In the genomic region with DNA sequence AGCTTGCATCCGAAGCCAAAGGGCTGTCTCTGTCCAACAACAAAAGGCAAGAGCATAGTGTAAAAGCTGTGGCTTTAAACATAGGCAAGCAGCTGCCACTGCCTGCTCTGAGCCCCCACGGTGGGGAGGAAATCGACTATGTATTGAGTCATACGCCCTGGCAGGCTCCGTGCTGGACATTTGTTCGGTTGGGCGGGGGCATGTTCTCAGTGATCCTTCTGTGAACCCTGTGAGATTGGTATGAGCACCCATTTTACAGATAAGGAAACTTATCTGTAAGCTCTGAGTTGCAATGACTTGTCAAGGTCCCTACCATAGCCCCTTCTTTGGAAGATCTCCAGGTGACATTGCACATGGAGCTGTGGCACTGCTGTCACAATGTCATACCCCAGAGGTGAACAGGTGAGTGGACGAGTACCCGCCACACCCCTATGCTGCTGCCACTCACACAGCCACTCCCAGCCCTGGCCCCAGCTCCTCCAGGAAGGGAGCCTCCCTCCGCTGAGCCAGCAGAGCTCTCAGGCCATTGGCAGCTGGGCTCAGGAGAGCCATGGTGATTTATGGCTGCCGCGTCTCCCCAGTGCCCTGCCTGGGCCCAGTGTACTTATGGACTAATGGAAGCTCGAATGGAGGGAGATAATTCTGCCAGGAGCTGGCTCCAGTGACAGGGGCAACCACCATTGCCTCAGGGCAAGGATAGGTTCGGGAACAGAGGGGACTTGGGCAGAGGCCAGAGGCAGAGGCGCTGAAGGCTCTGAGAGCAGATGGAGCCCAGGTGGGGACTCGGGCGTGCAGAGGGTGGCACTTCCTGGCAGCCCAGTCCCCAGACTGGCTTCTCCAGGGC, we compare ENCODE assay signal across 10 cellular contexts. TPM values are rescaled to one million over a fixed set of nuclear protein-coding genes. Genes with fewer than 3 reads are reported as not detected.
DNase-seq lines count a peak whose midpoint lies in the region; ATAC-seq and TF ChIP-seq lines count a peak whose summit lies in the region.
"Had no signal": no experiment of that assay in that cellular context is flagged by ENCODE, and none has a peak within 500 bp of the region (broad histone marks: within the 10 kb centered on the region; RNA-seq: fewer than 3 reads in every experiment).

No MANE protein-coding gene starts in this region.

- H4K20me1 ChIP-seq in fibroblast of lung (ENCODE audit: control insufficient read depth, extremely low read depth, insufficient read depth, low read length), result no peaks in the 10 kb centered on the region

- H3K4me2 ChIP-seq in fibroblast of lung (ENCODE audit: extremely low read depth, insufficient read depth, low read length), result peak overlapping the region; percentile 60

- H2AFZ ChIP-seq in fibroblast of lung (ENCODE audit: low read length), result no peak overlapping the region

- 12 to 45% methylated on average over 17 of the region's 17 CpGs for WGBS in sigmoid colon, 2 donors

- peak; percentile 67 for DNase-seq in H4 (ENCODE audit: low spot score)
- peak; percentile 97 for DNase-seq in NCI-H69 (lab: John Stamatoyannopoulos, UW)
- DNase-seq in fibroblast of lung (ENCODE audit: low read depth in 2 of 2), result peak; percentile 94 to 95
- DNase-seq in sigmoid colon, result peak; percentile 84
- no peak for DNase-seq in activated CD4-positive, alpha-beta T cell treated with anti-CD3 and anti-CD28 coated beads, Interleukin-2, amount 50 U/mL, for 1 hour
- DNase-seq in 8988T, result no peak
- DNase-seq in natural killer cell, result no peak
- DNase-seq: activated CD4-positive, alpha-beta T cell treated with anti-CD3 and anti-CD28 coated beads, Interleukin-2, amount 10 ng/mL, durations not matched to agents 24 days and 14 days; gastrocnemius medialis had no signal

- no peak for TF ChIP-seq POLR2A in sigmoid colon (IDR thresholded peaks at IDR 0.05)

- H3K27me3 ChIP-seq in fibroblast of lung (ENCODE audit: control insufficient read depth, insufficient read depth, low read length) (no peaks in the 10 kb centered on the region), sigmoid colon (no peaks in the 10 kb centered on the region)
- H3K27me3 ChIP-seq: gastrocnemius medialis had no signal

- intact Hi-C loops in sigmoid colon (cut with DNase I), result loop anchor here (5.0 kb wide), 1 partner anchor 39 kb away; no protein-coding TSS in a partner anchor
- intact Hi-C loops in natural killer cell (cut with micrococcal nuclease), result no loop called here

- H3K4me1 Mint-ChIP-seq in natural killer cell, result no peaks in the 10 kb centered on the region
- H3K4me1 Mint-ChIP-seq: activated CD4-positive, alpha-beta T cell treated with anti-CD3 and anti-CD28 coated beads, Interleukin-2, amount 10 ng/mL, durations not matched to agents 24 days and 14 days had no signal

- H3K27ac Mint-ChIP-seq in natural killer cell, result no peak overlapping the region
- H3K27ac Mint-ChIP-seq: activated CD4-positive, alpha-beta T cell treated with anti-CD3 and anti-CD28 coated beads, Interleukin-2, amount 10 ng/mL, durations not matched to agents 24 days and 14 days had no signal

- no peak overlapping the region for H3K4me3 Mint-ChIP-seq in natural killer cell
- H3K4me3 Mint-ChIP-seq: activated CD4-positive, alpha-beta T cell treated with anti-CD3 and anti-CD28 coated beads, Interleukin-2, amount 10 ng/mL, durations not matched to agents 24 days and 14 days had no signal

- H3K36me3 ChIP-seq in fibroblast of lung (ENCODE audit: control insufficient read depth, insufficient read depth, low read length) (no peaks in the 10 kb centered on the region), sigmoid colon (no peaks in the 10 kb centered on the region)
- H3K36me3 ChIP-seq: gastrocnemius medialis had no signal

- no peaks in the 10 kb centered on the region for H3K9me3 Mint-ChIP-seq in natural killer cell
- H3K9me3 Mint-ChIP-seq: activated CD4-positive, alpha-beta T cell treated with anti-CD3 and anti-CD28 coated beads, Interleukin-2, amount 10 ng/mL, durations not matched to agents 24 days and 14 days had no signal

- peaks cover 0 to 8% of the 10 kb centered on the region in 2 donors for H3K27me3 Mint-ChIP-seq in natural killer cell (ENCODE audit: low read depth in 2 of 2)

- no peak for TF ChIP-seq EP300 in sigmoid colon (IDR thresholded peaks at IDR 0.05)

- H3K9ac ChIP-seq in fibroblast of lung (ENCODE audit: insufficient read depth, low read length), result no peak overlapping the region

- no peak overlapping the region for H3K4me3 ChIP-seq in fibroblast of lung (replicated peaks in 1 of 4; ENCODE audit: control extremely low read depth in 1 of 4, insufficient read depth in 1 of 4, low read depth in 3 of 4, low read length in 4 of 4)
- H3K4me3 ChIP-seq in sigmoid colon, result no peak overlapping the region
- H3K4me3 ChIP-seq: gastrocnemius medialis had no signal

- no peak for TF ChIP-seq CTCF in fibroblast of lung (conservative IDR thresholded peaks at IDR 0.05 in 1 of 2, IDR thresholded peaks at IDR 0.05 in 1 of 2; ENCODE audit: low read depth in 1 of 2, low read length in 2 of 2)
- TF ChIP-seq CTCF in sigmoid colon (IDR thresholded peaks at IDR 0.05), result no peak
- TF ChIP-seq CTCF in natural killer cell (IDR thresholded peaks at IDR 0.05), result no peak

- no peaks in the 10 kb centered on the region for H3K79me2 ChIP-seq in fibroblast of lung (ENCODE audit: control insufficient read depth, insufficient read depth, low read length)

- H3K36me3 Mint-ChIP-seq in natural killer cell, result no peaks in the 10 kb centered on the region

- H3K9me3 ChIP-seq in fibroblast of lung (ENCODE audit: control insufficient read depth, insufficient read depth, low read depth, low read length) (no peaks in the 10 kb centered on the region), sigmoid colon (no peaks in the 10 kb centered on the region)
- H3K9me3 ChIP-seq: gastrocnemius medialis had no signal

- no peak overlapping the region for H3K27ac ChIP-seq in fibroblast of lung (ENCODE audit: insufficient read depth, low read length)
- peak overlapping the region in 1 of 4 donors; percentile 14 for H3K27ac ChIP-seq in sigmoid colon
- H3K27ac ChIP-seq: gastrocnemius medialis had no signal

- H3K4me1 ChIP-seq in fibroblast of lung (ENCODE audit: control insufficient read depth, extremely low read depth, insufficient read depth, low read length) (peaks cover 16% of the 10 kb centered on the region), sigmoid colon (peaks cover 0 to 37% (median 34%) of the 10 kb centered on the region in 4 donors)

- ATAC-seq in GM19328 (IDR thresholded peaks at IDR 0.05; ENCODE audit: unreplicated experiment), result no peak
- no peak for ATAC-seq in natural killer cell

RNA-seq across cellular contexts. Expression of gene UNC5B, which starts 43.7 kb away (rescaled TPM):
- 6.8 and 7.1 TPM in 2 replicates for total RNA-seq in H4 (2014; rRNA removed; shearing (Covaris generic))
- total RNA-seq in fibroblast of lung (36.0 and 60.8 TPM in 2 replicates), sigmoid colon (1 to 10 TPM; 1.4 to 3.0 (median 1.7) TPM), natural killer cell (under 1 TPM; 0.09 to 0.65 (median 0.09) TPM)
- polyA plus RNA-seq in fibroblast of lung (2.5 and 5.5 TPM in 2 replicates), sigmoid colon (10 to 100 TPM in 1 of 3 donors, 1 to 10 TPM in 2; 1.8 to 12.7 (median 2.8) TPM)
- 4.6 and 8.3 TPM in 2 replicates for polyA plus RNA-seq in fibroblast of lung (2012)
- polyA minus RNA-seq in fibroblast of lung (ENCODE audit: low replicate concordance), result 15.2 and 25.2 TPM in 2 replicates

Comparison
In these comparisons a context has a peak if more than half of its experiments do, and no peak if none do; other contexts are left out.
1. DNase-seq: peak in H4 (single experiment), NCI-H69 (single experiment), fibroblast of lung (2 of 2) and sigmoid colon (single experiment); none in activated CD4-positive, alpha-beta T cell treated with anti-CD3 and anti-CD28 coated beads, Interleukin-2, amount 50 U/mL, for 1 hour (single experiment), 8988T (single experiment) and natural killer cell (single experiment).